Comparison of ENCODE assay signal across 9 cellular contexts in genomic region chr7:24239260-24239659, GRCh38. TPM values are rescaled to one million over a fixed set of nuclear protein-coding genes. Genes with fewer than 3 reads are reported as not detected.
"Had no signal": no experiment of that assay in that cellular context is flagged by ENCODE, and none has a peak within 500 bp of the region (broad histone marks: within the 10 kb centered on the region; RNA-seq: fewer than 3 reads in every experiment).

No MANE protein-coding gene starts in this region.

- FAIRE-seq: HepG2, HTR-8/SVneo, K562 had no signal

- DNase-seq: IMR-90, KBM-7, KG1 had no signal

- ATAC-seq: HepG2, K562 had no signal

- H3K4me3 ChIP-seq: K562 had no signal

- H3K27ac ChIP-seq: HL-60 had no signal

RNA-seq across cellular contexts. Expression of gene NPY, which starts 44.7 kb away (rescaled TPM):
- total RNA-seq: HepG2, HT-29, HT1080, IMR-90, K562 had no signal
- polyA plus RNA-seq: HepG2, IMR-90, K562 had no signal
